1 cellular context compared by ENCODE assay signal in the genomic region with DNA sequence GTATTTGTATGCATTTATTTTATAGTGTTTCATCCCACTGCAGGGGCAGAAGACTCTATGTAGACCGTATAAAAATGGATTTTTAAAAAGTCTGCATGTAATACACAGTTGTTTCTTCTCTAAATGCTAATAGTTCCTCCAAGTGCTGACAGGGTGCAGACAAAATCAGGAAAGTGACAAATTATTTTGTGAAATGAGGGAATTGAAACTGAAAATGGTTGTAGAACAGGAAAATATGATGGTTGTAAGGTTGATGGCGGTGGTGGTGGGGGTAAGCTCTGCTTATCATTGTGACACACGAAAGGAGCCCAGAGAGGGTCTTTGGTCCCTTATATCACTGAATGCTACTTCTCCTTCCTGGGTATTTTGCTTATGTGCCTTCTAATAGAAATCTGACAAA.
A peak's percentile ranks its signal among the peaks of the same experiment; 100 is the strongest.
TF ChIP-seq lines count a peak whose summit lies in the region.

No MANE protein-coding gene starts in this region.

TF ChIP-seq in GM12878, 131 proteins besides CTCF, POLR2A, EP300 and RAD21:
- TF ChIP-seq RB1 (IDR thresholded peaks at IDR 0.05; ENCODE audit: borderline replicate concordance) = no peak
- 0 out of 4 replicates have a peak, but pooled peaks of 1 of the 2 experiments have one; percentile 15 for TF ChIP-seq IKZF2 (IDR thresholded peaks at IDR 0.05)
- TF ChIP-seq POLR2AphosphoS5 (IDR thresholded peaks at IDR 0.05; ENCODE audit: low read length) = no peak
- TF ChIP-seq BCL11A (IDR thresholded peaks at IDR 0.05; ENCODE audit: low read depth, low read length) = 0 out of 2 replicates have a peak, but pooled peaks have one; percentile 7
- peak; percentile 52; the same call in 1 of the 2 replicates for TF ChIP-seq SPI1 (IDR thresholded peaks at IDR 0.05; ENCODE audit: borderline replicate concordance, insufficient read depth, low read depth, low read length)
